15 cellular contexts compared by ENCODE assay signal in genomic region chr12:66899567-66899966, GRCh38.
A peak's percentile ranks its signal among the peaks of the same experiment; 100 is the strongest.
DNase-seq lines count a peak whose midpoint lies in the region; ATAC-seq and TF ChIP-seq lines count a peak whose summit lies in the region.
"Had no signal": no experiment of that assay in that cellular context is flagged by ENCODE, and none has a peak within 500 bp of the region (broad histone marks: within the 10 kb centered on the region; RNA-seq: fewer than 3 reads in every experiment).

No MANE protein-coding gene starts in this region.

- TF ChIP-seq CTCF in OCI-LY7 (conservative IDR thresholded peaks at IDR 0.05; ENCODE audit: low read length), result no peak
- TF ChIP-seq CTCF in colonic mucosa (IDR thresholded peaks at IDR 0.05), result no peak

- H3K4me1 ChIP-seq in OCI-LY7 (ENCODE audit: insufficient read depth, low read length, poor library complexity, severe bottlenecking), result peaks cover 37% of the 10 kb centered on the region
- no peaks in the 10 kb centered on the region for H3K4me1 ChIP-seq in colonic mucosa
- H3K4me1 ChIP-seq: A549 had no signal

- CTCF ChIA-PET in OCI-LY7 (lab: Charles Lee; ENCODE audit: unreplicated experiment), result interaction anchor here (0.6 to 1.1 kb wide), 2 partner anchors 628 to 658 kb away, joined by 3 to 4 read pairs; no protein-coding TSS in a partner anchor

- H2AFZ ChIP-seq in OCI-LY7 (ENCODE audit: low read length), result peak overlapping the region; percentile 79; the same call in 1 of the 2 replicates

- POLR2A ChIA-PET in OCI-LY7 (lab: Charles Lee), result interaction anchor here (0.5 to 1.7 kb wide), 8 partner anchors 9 to 724 kb away, joined by 3 to 5 read pairs (median 3); partner anchors contain the start of gene CAND1

- intact Hi-C loops in OCI-LY7 (cut with micrococcal nuclease; ENCODE audit: unreplicated experiment), result no loop called here
- intact Hi-C loops in colonic mucosa (cut with DNase I), result no loop called here

- H3K79me2 ChIP-seq in OCI-LY7 (ENCODE audit: insufficient read depth, low read depth, low read length), result no peaks in the 10 kb centered on the region

- H3K36me3 Mint-ChIP-seq in activated naive CD8-positive, alpha-beta T cell, result no peaks in the 10 kb centered on the region
- H3K36me3 Mint-ChIP-seq in activated naive CD8-positive, alpha-beta T cell treated with anti-CD3 and anti-CD28 coated beads for 36 hours, result no peaks in the 10 kb centered on the region
- H3K36me3 Mint-ChIP-seq in memory B cell, result no peaks in the 10 kb centered on the region

- no peaks in the 10 kb centered on the region for H3K9me2 ChIP-seq in OCI-LY7 (ENCODE audit: insufficient read depth, low read length)

- H3K9ac ChIP-seq in colonic mucosa (ENCODE audit: low read depth in 2 of 2, low read length in 2 of 2), result no peak overlapping the region

- BruUV-seq in OCI-LY7 (replicated peaks; lab: Mats Ljungman, UMichigan), result no TSS peak

- peak overlapping the region; percentile 66 for H3K27ac Mint-ChIP-seq in activated naive CD8-positive, alpha-beta T cell
- H3K27ac Mint-ChIP-seq in activated naive CD8-positive, alpha-beta T cell treated with anti-CD3 and anti-CD28 coated beads for 36 hours, result no peak overlapping the region
- H3K27ac Mint-ChIP-seq in memory B cell, result peak overlapping the region; percentile 86
- H3K27ac Mint-ChIP-seq: HFFc6 had no signal

- no peaks in the 10 kb centered on the region for H3K27me3 ChIP-seq in colonic mucosa

- peak overlapping the region; percentile 30; the same call in 1 of the 2 replicates for H3K4me2 ChIP-seq in OCI-LY7 (ENCODE audit: low read length)
- H3K4me2 ChIP-seq: A549 had no signal

- ATAC-seq in memory B cell (ENCODE audit: low read depth), result no peak
- ATAC-seq: A549 had no signal

- H3K4me3 Mint-ChIP-seq in activated naive CD8-positive, alpha-beta T cell, result no peak overlapping the region
- H3K4me3 Mint-ChIP-seq in activated naive CD8-positive, alpha-beta T cell treated with anti-CD3 and anti-CD28 coated beads for 36 hours, result no peak overlapping the region
- H3K4me3 Mint-ChIP-seq in memory B cell, result no peak overlapping the region
- H3K4me3 Mint-ChIP-seq: HFFc6 had no signal

- H3K4me3 ChIP-seq in OCI-LY7 (ENCODE audit: low read depth, low read length, poor library complexity, severe bottlenecking) (no peak overlapping the region), colonic mucosa (no peak overlapping the region)
- H3K4me3 ChIP-seq: A549 had no signal

- no peaks in the 10 kb centered on the region for H3K27me3 Mint-ChIP-seq in activated naive CD8-positive, alpha-beta T cell
- no peaks in the 10 kb centered on the region for H3K27me3 Mint-ChIP-seq in activated naive CD8-positive, alpha-beta T cell treated with anti-CD3 and anti-CD28 coated beads for 36 hours
- H3K27me3 Mint-ChIP-seq in memory B cell, result peaks cover 1% of the 10 kb centered on the region

- H3K4me1 Mint-ChIP-seq in activated naive CD8-positive, alpha-beta T cell (ENCODE audit: low read depth), result peaks cover 38% of the 10 kb centered on the region
- H3K4me1 Mint-ChIP-seq in activated naive CD8-positive, alpha-beta T cell treated with anti-CD3 and anti-CD28 coated beads for 36 hours, result peaks cover 32% of the 10 kb centered on the region
- peaks cover 15% of the 10 kb centered on the region for H3K4me1 Mint-ChIP-seq in memory B cell

- no peaks in the 10 kb centered on the region for H3K9me3 ChIP-seq in OCI-LY7 (ENCODE audit: low read length)
- no peaks in the 10 kb centered on the region for H3K9me3 ChIP-seq in colonic mucosa
- H3K9me3 ChIP-seq: A549 had no signal

- no peak for DNase-seq in activated naive CD8-positive, alpha-beta T cell treated with anti-CD3 and anti-CD28 coated beads for 36 hours
- DNase-seq in OCI-LY7 (ENCODE audit: low spot score), result no peak
- no peak for DNase-seq in memory B cell (ENCODE audit: low spot score in 2 of 2)
- DNase-seq in kidney tubule cell (ENCODE audit: low spot score), result no peak
- no peak for DNase-seq in colonic mucosa
- DNase-seq in mesenteric fat pad (ENCODE audit: low spot score), result no peak
- DNase-seq: DND-41, GF-D8, HFFc6, Kasumi-1, NCI-H187 treated with DMSO at 0.1 percent for 48 hours, NCI-H510A treated with DMSO at 0.1 percent for 48 hours, SHP77 had no signal

- H3K27ac ChIP-seq in OCI-LY7 (ENCODE audit: low read depth, low read length, poor library complexity, severe bottlenecking) (no peak overlapping the region), colonic mucosa (no peak overlapping the region)
- H3K27ac ChIP-seq: A549 had no signal

- H4K20me1 ChIP-seq in OCI-LY7 (ENCODE audit: insufficient read depth, low read length), result no peaks in the 10 kb centered on the region

- H3K9me3 Mint-ChIP-seq in activated naive CD8-positive, alpha-beta T cell (ENCODE audit: low read depth), result no peaks in the 10 kb centered on the region
- H3K9me3 Mint-ChIP-seq in activated naive CD8-positive, alpha-beta T cell treated with anti-CD3 and anti-CD28 coated beads for 36 hours, result no peaks in the 10 kb centered on the region
- H3K9me3 Mint-ChIP-seq in memory B cell, result peaks cover 2% of the 10 kb centered on the region

- H3K36me3 ChIP-seq in OCI-LY7 (ENCODE audit: insufficient read depth, low read length), result no peaks in the 10 kb centered on the region
- H3K36me3 ChIP-seq in colonic mucosa, result no peaks in the 10 kb centered on the region
